Comparison of ENCODE assay signal across 8 cellular contexts in genomic region chr1:64966158-64966963, GRCh38. TPM values are rescaled to one million over a fixed set of nuclear protein-coding genes. Genes with fewer than 3 reads are reported as not detected.
DNase-seq lines count a peak whose midpoint lies in the region; ATAC-seq, FAIRE-seq and TF ChIP-seq lines count a peak whose summit lies in the region.

Gene JAK1, minus strand, starts transcription at chr1:64966549. Its CDS starts 80,285 bp downstream, at chr1:64886264.

- H3K9me3 ChIP-seq in heart right ventricle = no peaks in the 10 kb centered on the region
- H3K9me3 ChIP-seq in upper lobe of left lung = no peaks in the 10 kb centered on the region

- no peak for TF ChIP-seq EP300 in upper lobe of left lung (IDR thresholded peaks at IDR 0.05)

- peak within 1 kb of the TSS; percentile 93 for H3K27ac ChIP-seq in adipose tissue (ENCODE audit: low read depth, low read length)
- H3K27ac ChIP-seq in heart right ventricle = peak within 1 kb of the TSS; percentile 93 to 100 (median 96)
- H3K27ac ChIP-seq in upper lobe of left lung = peak within 1 kb of the TSS; percentile 95 to 100 (median 96)

- WGBS in adipose tissue, 3 donors = 0 to 1% (median 0%) methylated on average over 61 to 100 of the region's 100 CpGs
- WGBS in heart right ventricle, 2 donors = 0 to 1% methylated on average over 82 to 100 of the region's 100 CpGs
- 1% methylated on average over 24 to 35 of the region's 100 CpGs for WGBS in upper lobe of left lung, 2 donors

- H3K27me3 ChIP-seq in heart right ventricle (no peaks in the 10 kb centered on the region), upper lobe of left lung (no peaks in the 10 kb centered on the region)

- intact Hi-C loops in heart right ventricle (cut with DNase I) = loop anchor here in 7 of 10 donors (2.0 to 10.0 kb wide), 14 partner anchors 34 to 104 kb away; no protein-coding TSS in a partner anchor

- TF ChIP-seq CTCF in heart right ventricle (IDR thresholded peaks at IDR 0.05) = peak in 3 of 9 donors; percentile 3 to 19 (median 10)
- peak; percentile 29 for TF ChIP-seq CTCF in progenitor cell of endocrine pancreas (IDR thresholded peaks at IDR 0.05; ENCODE audit: unreplicated experiment)
- TF ChIP-seq CTCF in upper lobe of left lung (IDR thresholded peaks at IDR 0.05) = peak in 5 of 6 experiments; percentile 5 to 69 (median 40)

- DNase-seq in GM12891 (ENCODE audit: insufficient read length, low spot score) (peak; percentile 86), NCI-H1092 treated with DMSO at 0.1 percent for 48 hours (lab: John Stamatoyannopoulos, UW) (peak; percentile 69), T-helper 1 cell (peak; percentile 85 to 94 (median 89)), heart right ventricle (peak; percentile 91 to 92), progenitor cell of endocrine pancreas (ENCODE audit: low spot score, unreplicated experiment) (peak; percentile 84), upper lobe of left lung (peak; percentile 88 to 98)

- peak; percentile 85 for FAIRE-seq in GM12891 (lab: Jason Lieb, UNC)

- peaks cover 18% of the 10 kb centered on the region for H3K27me3 Mint-ChIP-seq in progenitor cell of endocrine pancreas

- H3K27ac Mint-ChIP-seq in progenitor cell of endocrine pancreas = peak within 1 kb of the TSS; percentile 94

- H3K4me3 Mint-ChIP-seq in progenitor cell of endocrine pancreas (ENCODE audit: low read depth) = peak within 1 kb of the TSS; percentile 87

- no peaks in the 10 kb centered on the region for H3K36me3 Mint-ChIP-seq in progenitor cell of endocrine pancreas (ENCODE audit: insufficient read depth)

- H3K9me3 Mint-ChIP-seq in progenitor cell of endocrine pancreas (ENCODE audit: low read depth) = no peaks in the 10 kb centered on the region

- H3K4me3 ChIP-seq in heart right ventricle (peak within 1 kb of the TSS; percentile 66 to 99 (median 88)), upper lobe of left lung (peak within 1 kb of the TSS; percentile 75 to 89 (median 78))

- H3K4me1 ChIP-seq in heart right ventricle (peaks cover 7 to 50% (median 32%) of the 10 kb centered on the region in 9 donors), upper lobe of left lung (peaks cover 27 to 49% (median 35%) of the 10 kb centered on the region in 4 donors)

- H3K36me3 ChIP-seq in heart right ventricle = no peaks in the 10 kb centered on the region
- no peaks in the 10 kb centered on the region for H3K36me3 ChIP-seq in upper lobe of left lung

- peaks cover 12% of the 10 kb centered on the region for H3K4me1 Mint-ChIP-seq in progenitor cell of endocrine pancreas (ENCODE audit: low read depth)

- ATAC-seq in HG02623 (IDR thresholded peaks at IDR 0.05; ENCODE audit: unreplicated experiment) = peak; percentile 64
- ATAC-seq in heart right ventricle = peak; percentile 92 to 96 (median 94)
- peak; percentile 94 to 96 for ATAC-seq in upper lobe of left lung (ENCODE audit: low FRiP score in 2 of 2)

- TF ChIP-seq POLR2A in GM12891 (IDR thresholded peaks at IDR 0.05; ENCODE audit: low read depth, low read length) (peak; percentile 58; the same call in 1 of the 2 replicates), upper lobe of left lung (IDR thresholded peaks at IDR 0.05) (peak in 3 of 4 donors; percentile 90 to 98 (median 98))

TF ChIP-seq in GM12891, 5 proteins besides CTCF, POLR2A, EP300 and RAD21:
- 0 out of 2 replicates have a peak, but pooled peaks have one; percentile 23 for TF ChIP-seq SPI1 (IDR thresholded peaks at IDR 0.05; ENCODE audit: low read depth, low read length)
- TF ChIP-seq POLR2AphosphoS5 (IDR thresholded peaks at IDR 0.05; ENCODE audit: low read depth, low read length) = peak; percentile 52; the same call in 1 of the 2 replicates
- TF ChIP-seq TAF1 (IDR thresholded peaks at IDR 0.05; ENCODE audit: low read depth, low read length) = no peak
- TF ChIP-seq POU2F2 (IDR thresholded peaks at IDR 0.05; ENCODE audit: low read depth, low read length) = no peak

RNA-seq across cellular contexts. Expression of gene JAK1, which starts in this region (rescaled TPM):
- 43.3 TPM for polyA plus RNA-seq in GM12891 (2012; ENCODE audit: low read depth, missing spikeins)
- 10 to 100 TPM; 29.5 to 79.6 (median 73.2) TPM for polyA plus RNA-seq in adipose tissue
- 100 to 1,000 TPM in 3 of 10 donors, 10 to 100 TPM in 7; 73.4 to 122 (median 84.4) TPM for total RNA-seq in heart right ventricle
- 10 to 100 TPM; 20.1 to 38.5 TPM for polyA plus RNA-seq in heart right ventricle
- total RNA-seq in progenitor cell of endocrine pancreas = 30.2 and 32.5 TPM in 2 replicates
- total RNA-seq in upper lobe of left lung = 100 to 1,000 TPM; 156 to 191 (median 167) TPM

Comparison
In these comparisons a context has a peak if more than half of its experiments do, and no peak if none do; other contexts are left out.
1. Peak in every context shown above with its lines: DNase-seq, ATAC-seq, H3K4me3 ChIP-seq and H3K27ac ChIP-seq.